2 cellular contexts compared by ENCODE assay signal in genomic region chr20:35048739-35049138, GRCh38.
TF ChIP-seq lines count a peak whose summit lies in the region.

No MANE protein-coding gene starts in this region.

TF ChIP-seq in HepG2, 621 proteins besides CTCF, POLR2A, EP300 and RAD21 (continues in another document):
- TF ChIP-seq ZFP90 (CRISPR knock-in tag; IDR thresholded peaks at IDR 0.05; ENCODE audit: borderline replicate concordance) (no peak), ZBTB38 (CRISPR knock-in tag; IDR thresholded peaks at IDR 0.05) (peak; percentile 56; the same call in 1 of the 2 replicates), PATZ1 (CRISPR knock-in tag; IDR thresholded peaks at IDR 0.05) (no peak), TCF7 (IDR thresholded peaks at IDR 0.05; ENCODE audit: low read depth) (peak; percentile 66), RCOR2 (CRISPR knock-in tag; IDR thresholded peaks at IDR 0.05) (peak; percentile 74; the same call in 1 of the 2 replicates), YEATS2 (CRISPR knock-in tag; IDR thresholded peaks at IDR 0.05; ENCODE audit: borderline replicate concordance) (no peak), DRAP1 (CRISPR knock-in tag; IDR thresholded peaks at IDR 0.05) (0 out of 2 replicates have a peak, but pooled peaks have one; percentile 18), ZNF12 (CRISPR knock-in tag; IDR thresholded peaks at IDR 0.05) (no peak), SOX13 (IDR thresholded peaks at IDR 0.05) (peak; percentile 89), SOX13 (CRISPR knock-in tag; conservative IDR thresholded peaks at IDR 0.05 in 1 of 2, IDR thresholded peaks at IDR 0.05 in 1 of 2) (peak in 1 of 2 experiments; percentile 99; a peak in 2 of 4 replicates), ZBTB33 (CRISPR knock-in tag; IDR thresholded peaks at IDR 0.05) (peak; percentile 15; the same call in 1 of the 2 replicates), TBL1XR1 (IDR thresholded peaks at IDR 0.05; ENCODE audit: borderline replicate concordance, low read length, partially characterized antibody) (peak; percentile 27), SIN3A (IDR thresholded peaks at IDR 0.05; ENCODE audit: borderline replicate concordance, low read depth, low read length) (no peak), KLF16 (CRISPR knock-in tag; IDR thresholded peaks at IDR 0.05) (peak in 1 of 2 experiments; percentile 48; a peak in 1 of 4 replicates), HOXA9 (CRISPR knock-in tag; IDR thresholded peaks at IDR 0.05; ENCODE audit: borderline replicate concordance) (0 out of 2 replicates have a peak, but pooled peaks have one; percentile 41), ELF1 (CRISPR knock-in tag; IDR thresholded peaks at IDR 0.05) (0 out of 2 replicates have a peak, but pooled peaks have one; percentile 29), RARA (CRISPR knock-in tag; IDR thresholded peaks at IDR 0.05) (peak; percentile 53; the same call in 1 of the 2 replicates), NCOA2 (CRISPR knock-in tag; IDR thresholded peaks at IDR 0.05) (0 out of 2 replicates have a peak, but pooled peaks have one; percentile 31), TBX2 (CRISPR knock-in tag; IDR thresholded peaks at IDR 0.05; ENCODE audit: borderline replicate concordance) (peak; percentile 53; the same call in 1 of the 2 replicates), HMG20A (CRISPR knock-in tag; IDR thresholded peaks at IDR 0.05; ENCODE audit: borderline replicate concordance) (peak; percentile 76), SKI (IDR thresholded peaks at IDR 0.05; ENCODE audit: partially characterized antibody) (peak; percentile 69), RXRA (CRISPR knock-in tag; IDR thresholded peaks at IDR 0.05) (peak; percentile 88), CEBPB (IDR thresholded peaks at IDR 0.05; ENCODE audit: borderline replicate concordance, low read depth, low read length) (no peak), GATAD2A (CRISPR knock-in tag; IDR thresholded peaks at IDR 0.05) (peak; percentile 49; the same call in 1 of the 2 replicates), ATF6 (CRISPR knock-in tag; conservative IDR thresholded peaks at IDR 0.05) (no peak)

TF ChIP-seq in GM12891, 5 proteins besides CTCF, POLR2A, EP300 and RAD21:
- TF ChIP-seq SPI1 (IDR thresholded peaks at IDR 0.05; ENCODE audit: low read depth, low read length) = no peak
- no peak for TF ChIP-seq POLR2AphosphoS5 (IDR thresholded peaks at IDR 0.05; ENCODE audit: low read depth, low read length)
- no peak for TF ChIP-seq TAF1 (IDR thresholded peaks at IDR 0.05; ENCODE audit: low read depth, low read length)
- no peak for TF ChIP-seq PAX5 (IDR thresholded peaks at IDR 0.05; ENCODE audit: insufficient read depth, low read length, severe bottlenecking)
- no peak for TF ChIP-seq POU2F2 (IDR thresholded peaks at IDR 0.05; ENCODE audit: low read depth, low read length)
